In the genomic region with DNA sequence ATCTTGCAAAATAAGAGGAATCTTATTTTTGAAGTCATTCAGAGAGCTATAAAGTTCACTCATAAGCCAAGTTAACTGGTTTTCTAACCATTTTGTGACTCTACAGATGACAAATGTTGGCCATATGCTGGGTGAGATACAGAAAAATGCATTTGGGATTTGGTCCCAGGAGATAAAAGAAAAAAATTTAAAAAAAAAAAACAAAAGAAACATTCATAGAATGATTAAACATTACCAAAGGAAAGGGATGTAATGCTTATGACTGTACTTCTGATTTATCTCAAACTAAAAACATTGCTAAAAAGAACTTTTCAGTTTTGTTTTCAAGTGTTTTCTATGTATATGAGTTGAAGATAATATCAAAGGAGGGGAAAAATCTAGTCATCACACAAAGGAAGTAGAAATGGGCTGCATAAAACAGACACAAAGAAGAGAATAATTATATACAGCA, we compare ENCODE assay signal across 10 cellular contexts. TPM values are rescaled to one million over a fixed set of nuclear protein-coding genes. Genes with fewer than 3 reads are reported as not detected.
DNase-seq lines count a peak whose midpoint lies in the region; ATAC-seq and TF ChIP-seq lines count a peak whose summit lies in the region.
"Had no signal": no experiment of that assay in that cellular context is flagged by ENCODE, and none has a peak within 500 bp of the region (broad histone marks: within the 10 kb centered on the region; RNA-seq: fewer than 3 reads in every experiment).

No MANE protein-coding gene starts in this region.

- H3K36me3 Mint-ChIP-seq in activated CD8-positive, alpha-beta memory T cell treated with anti-CD3 and anti-CD28 coated beads, Interleukin-2, amount 10 ng/mL, durations not matched to agents 7 days and 5 days = peaks cover 59% of the 10 kb centered on the region
- H3K36me3 Mint-ChIP-seq in T-helper 2 cell treated with Interferon-gamma antibody and Interleukin-4, amounts not matched to agents 5 μg/mL and 100 μg/mL, for 36 hours (ENCODE audit: low read depth) = peaks cover 54% of the 10 kb centered on the region
- H3K36me3 Mint-ChIP-seq in stimulated activated effector memory CD8-positive, alpha-beta T cell treated with anti-CD3 and anti-CD28 coated beads, Interleukin-12 subunit alpha, Interleukin-12 subunit beta, amount 100 ng/mL, for 72 hours = peaks cover 98% of the 10 kb centered on the region

- H3K9me3 ChIP-seq in psoas muscle = no peaks in the 10 kb centered on the region
- H3K9me3 ChIP-seq: BLaER1 had no signal

- peaks cover 0 to 18% of the 10 kb centered on the region in 2 donors for H3K36me3 ChIP-seq in psoas muscle (ENCODE audit: insufficient read depth in 1 of 2, low read depth in 1 of 2)

- no peaks in the 10 kb centered on the region for H3K9me3 Mint-ChIP-seq in activated CD8-positive, alpha-beta memory T cell treated with anti-CD3 and anti-CD28 coated beads, Interleukin-2, amount 10 ng/mL, durations not matched to agents 7 days and 5 days (ENCODE audit: low read depth)
- H3K9me3 Mint-ChIP-seq in T-helper 2 cell treated with Interferon-gamma antibody and Interleukin-4, amounts not matched to agents 5 μg/mL and 100 μg/mL, for 36 hours = peaks cover 4% of the 10 kb centered on the region
- H3K9me3 Mint-ChIP-seq in stimulated activated effector memory CD8-positive, alpha-beta T cell treated with anti-CD3 and anti-CD28 coated beads, Interleukin-12 subunit alpha, Interleukin-12 subunit beta, amount 100 ng/mL, for 72 hours = no peaks in the 10 kb centered on the region

- no peak overlapping the region for H3K4me3 ChIP-seq in psoas muscle
- H3K4me3 ChIP-seq: BLaER1 had no signal

- no peak overlapping the region for H3K27ac ChIP-seq in psoas muscle
- H3K27ac ChIP-seq: BLaER1 had no signal

- H3K4me1 ChIP-seq in psoas muscle = no peaks in the 10 kb centered on the region

- DNase-seq in activated CD8-positive, alpha-beta memory T cell treated with anti-CD3 and anti-CD28 coated beads, Interleukin-2, amount 10 ng/mL, durations not matched to agents 7 days and 5 days = no peak
- no peak for DNase-seq in activated CD8-positive, alpha-beta memory T cell treated with anti-CD3 and anti-CD28 coated beads, Interleukin-2, amount 50 U/mL, for 48 hours
- no peak for DNase-seq in T-helper 2 cell treated with Interferon-gamma antibody and Interleukin-4, amounts not matched to agents 5 μg/mL and 100 μg/mL, for 36 hours (ENCODE audit: low spot score)
- no peak for DNase-seq in stimulated activated effector memory CD8-positive, alpha-beta T cell treated with anti-CD3 and anti-CD28 coated beads, Interleukin-12 subunit alpha, Interleukin-12 subunit beta, amount 100 ng/mL, for 72 hours (ENCODE audit: low spot score in 2 of 2)
- DNase-seq in G401 (ENCODE audit: low spot score) (no peak), psoas muscle (no peak), NCI-H345 (lab: John Stamatoyannopoulos, UW) (no peak)
- DNase-seq: NCI-H446 had no signal

- peak; percentile 78 for ATAC-seq in activated CD8-positive, alpha-beta memory T cell treated with anti-CD3 and anti-CD28 coated beads, Interleukin-2, amount 10 ng/mL, durations not matched to agents 7 days and 5 days
- ATAC-seq in HG02798 (IDR thresholded peaks at IDR 0.05; ENCODE audit: poor library complexity, unreplicated experiment) = peak; percentile 50
- peak; percentile 95 for ATAC-seq in stimulated activated effector memory CD8-positive, alpha-beta T cell treated with anti-CD3 and anti-CD28 coated beads, Interleukin-12 subunit alpha, Interleukin-12 subunit beta, amount 100 ng/mL, for 72 hours
- ATAC-seq in psoas muscle = no peak

- no peaks in the 10 kb centered on the region for H3K27me3 ChIP-seq in psoas muscle (ENCODE audit: insufficient read depth in 3 of 3, low read length in 2 of 3)
- H3K27me3 ChIP-seq: BLaER1 had no signal

- CTCF ChIA-PET in activated CD8-positive, alpha-beta memory T cell treated with anti-CD3 and anti-CD28 coated beads, Interleukin-2, amount 10 ng/mL, durations not matched to agents 7 days and 5 days (lab: Charles Lee) = interaction anchor here (0.8 to 1.4 kb wide), 4 partner anchors 18 to 387 kb away, joined by 3 to 4 read pairs (median 3); no protein-coding TSS in a partner anchor

- peak overlapping the region; percentile 73 for H3K27ac Mint-ChIP-seq in activated CD8-positive, alpha-beta memory T cell treated with anti-CD3 and anti-CD28 coated beads, Interleukin-2, amount 10 ng/mL, durations not matched to agents 7 days and 5 days
- peak overlapping the region; percentile 90 for H3K27ac Mint-ChIP-seq in T-helper 2 cell treated with Interferon-gamma antibody and Interleukin-4, amounts not matched to agents 5 μg/mL and 100 μg/mL, for 36 hours
- peak overlapping the region; percentile 89 for H3K27ac Mint-ChIP-seq in stimulated activated effector memory CD8-positive, alpha-beta T cell treated with anti-CD3 and anti-CD28 coated beads, Interleukin-12 subunit alpha, Interleukin-12 subunit beta, amount 100 ng/mL, for 72 hours

- intact Hi-C loops in psoas muscle (cut with DNase I) = no loop called here

- TF ChIP-seq CTCF in psoas muscle (IDR thresholded peaks at IDR 0.05) = no peak

- peaks cover 29% of the 10 kb centered on the region for H3K4me1 Mint-ChIP-seq in activated CD8-positive, alpha-beta memory T cell treated with anti-CD3 and anti-CD28 coated beads, Interleukin-2, amount 10 ng/mL, durations not matched to agents 7 days and 5 days
- peaks cover 34% of the 10 kb centered on the region for H3K4me1 Mint-ChIP-seq in T-helper 2 cell treated with Interferon-gamma antibody and Interleukin-4, amounts not matched to agents 5 μg/mL and 100 μg/mL, for 36 hours (ENCODE audit: low read depth)
- peaks cover 10% of the 10 kb centered on the region for H3K4me1 Mint-ChIP-seq in stimulated activated effector memory CD8-positive, alpha-beta T cell treated with anti-CD3 and anti-CD28 coated beads, Interleukin-12 subunit alpha, Interleukin-12 subunit beta, amount 100 ng/mL, for 72 hours

- no peak overlapping the region for H3K4me3 Mint-ChIP-seq in activated CD8-positive, alpha-beta memory T cell treated with anti-CD3 and anti-CD28 coated beads, Interleukin-2, amount 10 ng/mL, durations not matched to agents 7 days and 5 days
- H3K4me3 Mint-ChIP-seq in T-helper 2 cell treated with Interferon-gamma antibody and Interleukin-4, amounts not matched to agents 5 μg/mL and 100 μg/mL, for 36 hours = peak overlapping the region; percentile 47
- H3K4me3 Mint-ChIP-seq in stimulated activated effector memory CD8-positive, alpha-beta T cell treated with anti-CD3 and anti-CD28 coated beads, Interleukin-12 subunit alpha, Interleukin-12 subunit beta, amount 100 ng/mL, for 72 hours = peak overlapping the region; percentile 19

- in situ Hi-C loops in G401 (cut with HindIII; ENCODE audit: low sequenced_read_pairs) = no loop called here

- no peaks in the 10 kb centered on the region for H3K27me3 Mint-ChIP-seq in activated CD8-positive, alpha-beta memory T cell treated with anti-CD3 and anti-CD28 coated beads, Interleukin-2, amount 10 ng/mL, durations not matched to agents 7 days and 5 days
- no peaks in the 10 kb centered on the region for H3K27me3 Mint-ChIP-seq in T-helper 2 cell treated with Interferon-gamma antibody and Interleukin-4, amounts not matched to agents 5 μg/mL and 100 μg/mL, for 36 hours (ENCODE audit: low read depth)

RNA-seq across cellular contexts. Expression of a gene that starts 43.1 kb away (rescaled TPM):
- total RNA-seq in activated CD8-positive, alpha-beta memory T cell treated with anti-CD3 and anti-CD28 coated beads, Interleukin-2, amount 10 ng/mL, durations not matched to agents 7 days and 5 days = 10 to 100 TPM; 39.0 to 40.1 TPM
- total RNA-seq in G401 (2014; rRNA removed; shearing (Covaris generic)) = 0.80 and 4.2 TPM in 2 replicates
- 1 to 10 TPM; 5.7 to 7.6 (median 6.9) TPM for total RNA-seq in psoas muscle
- polyA plus RNA-seq in psoas muscle = 1 to 10 TPM; 4.4 to 7.1 (median 5.9) TPM

Comparison
In these comparisons a context has a peak if more than half of its experiments do, and no peak if none do; other contexts are left out.
1. ATAC-seq: peak in activated CD8-positive, alpha-beta memory T cell treated with anti-CD3 and anti-CD28 coated beads, Interleukin-2, amount 10 ng/mL, durations not matched to agents 7 days and 5 days (single experiment), HG02798 (single experiment) and stimulated activated effector memory CD8-positive, alpha-beta T cell treated with anti-CD3 and anti-CD28 coated beads, Interleukin-12 subunit alpha, Interleukin-12 subunit beta, amount 100 ng/mL, for 72 hours (single experiment); none in psoas muscle (0 of 4).
2. Peak in every context shown above with its lines, with median percentiles within 50 percentile points of each other: H3K27ac Mint-ChIP-seq.